ENCODE assay signal across 8 cellular contexts in genomic region chr16:50203681-50204080, GRCh38. TPM values are rescaled to one million over a fixed set of nuclear protein-coding genes. Genes with fewer than 3 reads are reported as not detected.
DNase-seq lines count a peak whose midpoint lies in the region; ATAC-seq and TF ChIP-seq lines count a peak whose summit lies in the region.

No MANE protein-coding gene starts in this region.

- CTCF ChIA-PET in activated naive CD4-positive, alpha-beta T cell treated with anti-CD3 and anti-CD28 coated beads for 36 hours (lab: Charles Lee) = interaction anchor here (0.7 kb wide), 1 partner anchor 427 kb away, joined by 3 read pairs; no protein-coding TSS in a partner anchor
- CTCF ChIA-PET in MCF 10A (lab: Yijun Ruan, JAX) = interaction anchor here (0.6 to 1.7 kb wide), 4 partner anchors 9 to 178 kb away, joined by 3 to 6 read pairs (median 3); partner anchors contain the start of gene CNEP1R1

- peaks cover 84% of the 10 kb centered on the region for H3K4me1 Mint-ChIP-seq in activated naive CD4-positive, alpha-beta T cell treated with anti-CD3 and anti-CD28 coated beads, Interleukin-2, amount 50 U/mL, for 24 hours
- peaks cover 53% of the 10 kb centered on the region for H3K4me1 Mint-ChIP-seq in activated naive CD4-positive, alpha-beta T cell treated with anti-CD3 and anti-CD28 coated beads for 36 hours (ENCODE audit: low read depth)
- peaks cover 47% of the 10 kb centered on the region for H3K4me1 Mint-ChIP-seq in MCF 10A (ENCODE audit: insufficient read depth, unreplicated experiment)

- H3K4me3 ChIP-seq in muscle layer of duodenum (ENCODE audit: low read depth in 1 of 2, low read length in 2 of 2) = no peak overlapping the region
- H3K4me3 ChIP-seq in transverse colon = no peak overlapping the region

- TF ChIP-seq CTCF in MCF 10A (IDR thresholded peaks at IDR 0.05; ENCODE audit: unreplicated experiment) = no peak
- no peak for TF ChIP-seq CTCF in transverse colon (IDR thresholded peaks at IDR 0.05)

- BruUV-seq in MCF 10A (replicated peaks; lab: Mats Ljungman, UMichigan) = no TSS peak

- no peak for TF ChIP-seq EP300 in transverse colon (IDR thresholded peaks at IDR 0.05; ENCODE audit: low read depth)

- H3K27me3 ChIP-seq in muscle layer of duodenum (ENCODE audit: low read depth, low read length) (no peaks in the 10 kb centered on the region), transverse colon (no peaks in the 10 kb centered on the region)

- POLR2A ChIA-PET in MCF 10A (lab: Yijun Ruan, JAX) = interaction anchor here (0.6 to 1.4 kb wide), 3 partner anchors 9 to 64 kb away, joined by 3 to 4 read pairs (median 3); no protein-coding TSS in a partner anchor

- H3K27ac Mint-ChIP-seq in activated naive CD4-positive, alpha-beta T cell treated with anti-CD3 and anti-CD28 coated beads, Interleukin-2, amount 50 U/mL, for 24 hours = peak overlapping the region; percentile 20
- H3K27ac Mint-ChIP-seq in activated naive CD4-positive, alpha-beta T cell treated with anti-CD3 and anti-CD28 coated beads for 36 hours = no peak overlapping the region
- H3K27ac Mint-ChIP-seq in MCF 10A (ENCODE audit: low read depth, unreplicated experiment) = peak overlapping the region; percentile 97

- peak overlapping the region; percentile 64 for H3K27ac ChIP-seq in muscle layer of duodenum (ENCODE audit: low read length)
- H3K27ac ChIP-seq in transverse colon = peak overlapping the region; percentile 65 to 76 (median 69)

- no peak overlapping the region for H3K4me3 Mint-ChIP-seq in activated naive CD4-positive, alpha-beta T cell treated with anti-CD3 and anti-CD28 coated beads, Interleukin-2, amount 50 U/mL, for 24 hours
- no peak overlapping the region for H3K4me3 Mint-ChIP-seq in activated naive CD4-positive, alpha-beta T cell treated with anti-CD3 and anti-CD28 coated beads for 36 hours
- H3K4me3 Mint-ChIP-seq in MCF 10A (ENCODE audit: unreplicated experiment) = peak overlapping the region; percentile 8

- TF ChIP-seq POLR2A in transverse colon (IDR thresholded peaks at IDR 0.05) = no peak

- H3K36me3 ChIP-seq in muscle layer of duodenum (ENCODE audit: control insufficient read depth in 1 of 2, insufficient read depth in 2 of 2, low read length in 2 of 2) = no peaks in the 10 kb centered on the region
- H3K36me3 ChIP-seq in transverse colon = no peaks in the 10 kb centered on the region

- H3K9me3 Mint-ChIP-seq in activated naive CD4-positive, alpha-beta T cell treated with anti-CD3 and anti-CD28 coated beads, Interleukin-2, amount 50 U/mL, for 24 hours = no peaks in the 10 kb centered on the region
- no peaks in the 10 kb centered on the region for H3K9me3 Mint-ChIP-seq in activated naive CD4-positive, alpha-beta T cell treated with anti-CD3 and anti-CD28 coated beads for 36 hours
- no peaks in the 10 kb centered on the region for H3K9me3 Mint-ChIP-seq in MCF 10A (ENCODE audit: unreplicated experiment)

- no peak for DNase-seq in activated naive CD4-positive, alpha-beta T cell treated with anti-CD3 and anti-CD28 coated beads for 36 hours
- DNase-seq in MCF 10A (ENCODE audit: unreplicated experiment) (no peak), transverse colon (no peak), mucosa of gallbladder (ENCODE audit: low spot score) (no peak), inferior parietal cortex (ENCODE audit: extremely low spot score) (no peak)

- intact Hi-C loops in activated naive CD4-positive, alpha-beta T cell treated with anti-CD3 and anti-CD28 coated beads for 36 hours (cut with micrococcal nuclease) = loop anchor here (2.0 kb wide), 2 partner anchors 31 to 51 kb away; partner anchors contain the start of gene TENT4B
- intact Hi-C loops in MCF 10A (cut with micrococcal nuclease) = no loop called here
- intact Hi-C loops in transverse colon (cut with DNase I; ENCODE audit: low total_unique reads) = no loop called here

- WGBS in transverse colon (ENCODE audit: low coverage in 1 of 2), 2 donors = 67 to 79% methylated on average over 3 to 6 of the region's 6 CpGs

- H3K27me3 Mint-ChIP-seq in activated naive CD4-positive, alpha-beta T cell treated with anti-CD3 and anti-CD28 coated beads, Interleukin-2, amount 50 U/mL, for 24 hours = no peaks in the 10 kb centered on the region
- H3K27me3 Mint-ChIP-seq in activated naive CD4-positive, alpha-beta T cell treated with anti-CD3 and anti-CD28 coated beads for 36 hours (ENCODE audit: low read depth) = no peaks in the 10 kb centered on the region
- no peaks in the 10 kb centered on the region for H3K27me3 Mint-ChIP-seq in MCF 10A (ENCODE audit: insufficient read depth, unreplicated experiment)

- in situ Hi-C loops in transverse colon (cut with MboI; ENCODE audit: low pct_ligation_motif_present in 1 of 4, low pct_unique_long_range_greater_than_20kb in 1 of 4, low sequenced_read_pairs in 3 of 4) = loop anchor here in 1 of 4 donors (10.0 kb wide), 1 partner anchor 179 kb away; the partner anchor contains the start of gene CNEP1R1

- H3K9me3 ChIP-seq in muscle layer of duodenum (ENCODE audit: control insufficient read depth in 1 of 2, low read length in 2 of 2) (no peaks in the 10 kb centered on the region), transverse colon (no peaks in the 10 kb centered on the region)

- no peak for ATAC-seq in GM19035 (IDR thresholded peaks at IDR 0.05; ENCODE audit: unreplicated experiment)

- peaks cover 1% of the 10 kb centered on the region for H3K36me3 Mint-ChIP-seq in activated naive CD4-positive, alpha-beta T cell treated with anti-CD3 and anti-CD28 coated beads, Interleukin-2, amount 50 U/mL, for 24 hours
- H3K36me3 Mint-ChIP-seq in activated naive CD4-positive, alpha-beta T cell treated with anti-CD3 and anti-CD28 coated beads for 36 hours (ENCODE audit: low read depth) = no peaks in the 10 kb centered on the region
- no peaks in the 10 kb centered on the region for H3K36me3 Mint-ChIP-seq in MCF 10A (ENCODE audit: insufficient read depth, unreplicated experiment)

- peaks cover 27 to 60% of the 10 kb centered on the region in 2 donors for H3K4me1 ChIP-seq in muscle layer of duodenum (ENCODE audit: control insufficient read depth in 1 of 2, insufficient read depth in 2 of 2, low read length in 2 of 2)
- peaks cover 24 to 74% (median 38%) of the 10 kb centered on the region in 4 donors for H3K4me1 ChIP-seq in transverse colon

RNA-seq across cellular contexts. Expression of gene TENT4B, which starts 50.6 kb away (rescaled TPM):
- total RNA-seq in activated naive CD4-positive, alpha-beta T cell treated with anti-CD3 and anti-CD28 coated beads for 36 hours = 10 to 100 TPM; 17.9 to 18.4 TPM
- 11.5 and 12.1 TPM in 2 replicates for total RNA-seq in MCF 10A (2022)
- total RNA-seq in transverse colon = 10 to 100 TPM in 2 of 4 donors, 1 to 10 TPM in 2; 8.2 to 18.0 (median 13.0) TPM
- total RNA-seq in mucosa of gallbladder = 13.3 TPM
